1 cellular context compared by ENCODE assay signal in the genomic region with DNA sequence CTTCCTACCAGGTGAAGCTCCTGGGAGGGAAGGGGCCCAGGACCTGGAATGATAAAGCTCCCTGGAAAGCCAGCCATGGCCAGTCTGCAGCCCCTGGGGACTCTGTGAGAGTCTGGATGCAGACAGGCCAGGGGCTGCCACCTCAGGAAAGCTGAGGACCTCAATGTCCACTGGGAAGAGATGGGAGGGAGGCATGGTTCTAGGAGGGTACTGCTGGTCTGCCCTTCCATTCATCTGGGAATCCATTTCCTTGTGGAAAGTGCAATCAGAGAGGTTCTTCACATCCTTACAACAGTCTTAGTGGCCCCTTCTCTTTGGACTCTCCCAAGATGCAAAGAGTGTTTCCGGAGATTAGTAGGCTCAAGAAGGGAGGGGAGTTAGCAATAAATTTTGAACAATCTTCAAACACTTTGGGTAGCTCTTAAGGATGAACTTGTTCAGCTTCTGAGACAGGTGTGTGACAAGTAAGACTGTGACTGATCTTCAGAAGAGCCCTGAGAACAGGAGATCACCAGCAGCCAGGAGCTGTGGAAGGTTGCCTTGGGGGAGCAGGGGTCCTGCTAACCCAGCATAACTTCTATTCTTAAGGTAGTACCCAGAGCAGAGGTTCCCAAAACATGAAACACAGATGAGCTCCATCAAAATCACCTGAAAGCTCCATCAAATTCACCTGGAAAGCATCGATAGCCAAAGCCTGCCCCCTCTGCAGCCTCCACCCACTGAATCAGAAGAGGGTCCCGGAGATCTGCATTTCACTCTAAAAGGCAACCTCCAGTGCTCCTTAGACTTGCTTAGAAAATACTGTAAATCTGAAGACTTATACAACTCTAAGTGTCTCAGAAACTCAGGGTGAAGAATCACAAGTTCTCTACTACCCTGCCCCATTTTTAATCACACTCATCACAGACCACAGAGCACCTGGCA.
TF ChIP-seq lines count a peak whose summit lies in the region.

No MANE protein-coding gene starts in this region.

TF ChIP-seq in H1, 55 proteins besides CTCF, POLR2A, EP300 and RAD21:
- no peak for TF ChIP-seq CHD2 (IDR thresholded peaks at IDR 0.05; ENCODE audit: low read length)
- TF ChIP-seq CBX8 (IDR thresholded peaks at IDR 0.05; ENCODE audit: borderline replicate concordance, low read depth, low read length) = no peak
- TF ChIP-seq MAFK (IDR thresholded peaks at IDR 0.05; ENCODE audit: low read depth, low read length) = no peak
- TF ChIP-seq SRF (IDR thresholded peaks at IDR 0.05; ENCODE audit: low read depth, low read length) = no peak
- no peak for TF ChIP-seq RBBP5 (IDR thresholded peaks at IDR 0.05; ENCODE audit: borderline replicate concordance, low read depth, low read length)
- TF ChIP-seq JUN (IDR thresholded peaks at IDR 0.05; ENCODE audit: low read depth, low read length) = no peak
- no peak for TF ChIP-seq SIN3A (conservative IDR thresholded peaks at IDR 0.05 in 1 of 2, IDR thresholded peaks at IDR 0.05 in 1 of 2; ENCODE audit: low read depth in 1 of 2, low read length in 2 of 2)
- no peak for TF ChIP-seq RNF2 (IDR thresholded peaks at IDR 0.05; ENCODE audit: borderline replicate concordance, low read depth, low read length, missing control alignments, poor library complexity, severe bottlenecking)
- no peak for TF ChIP-seq TEAD4 (IDR thresholded peaks at IDR 0.05; ENCODE audit: low read depth, low read length)
- TF ChIP-seq, protein P1, sequence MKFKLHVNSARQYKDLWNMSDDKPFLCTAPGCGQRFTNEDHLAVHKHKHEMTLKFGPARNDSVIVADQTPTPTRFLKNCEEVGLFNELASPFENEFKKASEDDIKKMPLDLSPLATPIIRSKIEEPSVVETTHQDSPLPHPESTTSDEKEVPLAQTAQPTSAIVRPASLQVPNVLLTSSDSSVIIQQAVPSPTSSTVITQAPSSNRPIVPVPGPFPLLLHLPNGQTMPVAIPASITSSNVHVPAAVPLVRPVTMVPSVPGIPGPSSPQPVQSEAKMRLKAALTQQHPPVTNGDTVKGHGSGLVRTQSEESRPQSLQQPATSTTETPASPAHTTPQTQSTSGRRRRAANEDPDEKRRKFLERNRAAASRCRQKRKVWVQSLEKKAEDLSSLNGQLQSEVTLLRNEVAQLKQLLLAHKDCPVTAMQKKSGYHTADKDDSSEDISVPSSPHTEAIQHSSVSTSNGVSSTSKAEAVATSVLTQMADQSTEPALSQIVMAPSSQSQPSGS (IDR thresholded peaks at IDR 0.05; ENCODE audit: low read length) = no peak
- TF ChIP-seq TBP (IDR thresholded peaks at IDR 0.05; ENCODE audit: low read depth, low read length) = no peak
- no peak for TF ChIP-seq GTF2F1 (IDR thresholded peaks at IDR 0.05; ENCODE audit: borderline replicate concordance, low read depth, low read length)
- no peak for TF ChIP-seq TAF7 (optimal IDR thresholded peaks at IDR 0.05; ENCODE audit: borderline replicate concordance, low read depth, low read length)
- TF ChIP-seq SIRT6 (IDR thresholded peaks at IDR 0.05; ENCODE audit: low read length) = no peak
- TF ChIP-seq JUND (IDR thresholded peaks at IDR 0.05; ENCODE audit: low read length) = no peak
- TF ChIP-seq HDAC2 (IDR thresholded peaks at IDR 0.05; ENCODE audit: borderline replicate concordance in 1 of 2, low read depth in 2 of 2, low read length in 2 of 2) = no peak
